Comparison of ENCODE assay signal across 9 cellular contexts in the genomic region with DNA sequence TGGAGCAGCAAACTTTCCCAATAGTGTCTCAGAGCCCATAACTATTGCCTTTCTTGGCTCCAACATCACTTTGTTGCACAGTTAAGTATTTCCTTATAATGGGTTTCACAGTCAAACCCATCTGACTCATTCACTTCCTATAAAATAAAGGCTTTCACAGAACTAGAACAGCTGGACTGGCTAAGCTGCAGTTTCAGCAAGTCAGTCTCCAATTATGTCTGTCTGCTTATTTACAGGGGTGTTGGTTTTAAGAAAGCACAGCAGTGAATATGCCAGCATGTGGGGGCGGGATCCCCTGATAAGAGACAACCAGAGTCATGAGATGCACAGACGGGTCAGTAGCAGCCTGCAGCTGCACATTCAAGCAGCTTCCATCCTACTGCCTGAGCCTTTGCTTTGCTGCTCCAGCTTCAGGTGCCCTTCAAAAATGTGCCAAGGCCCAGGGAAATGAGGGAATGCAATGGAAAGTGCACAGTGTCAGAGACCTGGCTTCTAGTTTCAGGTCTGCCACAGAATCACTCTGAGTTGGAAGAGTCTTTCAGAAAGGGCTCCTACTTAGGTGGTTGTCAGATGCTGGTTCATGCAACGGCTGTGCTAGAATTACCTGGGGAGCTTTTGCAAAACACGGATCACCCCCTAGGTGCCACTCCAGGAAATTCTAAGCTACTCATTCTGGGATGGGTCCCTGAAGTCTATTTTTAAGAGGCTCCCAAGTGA. TPM values are rescaled to one million over a fixed set of nuclear protein-coding genes. Genes with fewer than 3 reads are reported as not detected.
DNase-seq lines count a peak whose midpoint lies in the region; ATAC-seq and TF ChIP-seq lines count a peak whose summit lies in the region.
"Had no signal": no experiment of that assay in that cellular context is flagged by ENCODE, and none has a peak within 500 bp of the region (broad histone marks: within the 10 kb centered on the region; RNA-seq: fewer than 3 reads in every experiment).

No MANE protein-coding gene starts in this region.

- H3K36me3 ChIP-seq in WERI-Rb-1 (peaks cover 82% of the 10 kb centered on the region), heart left ventricle (peaks cover 0 to 97% (median 85%) of the 10 kb centered on the region in 9 donors)

- intact Hi-C loops in activated CD4-positive, alpha-beta T cell treated with anti-CD3 and anti-CD28 coated beads for 36 hours (cut with DNase I, micrococcal nuclease): loop anchor here in 1 of 2 experiments (1.0 to 10.0 kb wide), 2 partner anchors 49 to 145 kb away; a partner anchor contains a TSS
- intact Hi-C loops in heart left ventricle (cut with DNase I): loop anchor here in 7 of 10 donors (5.0 to 10.0 kb wide), 6 partner anchors 55 to 145 kb away; a partner anchor contains a TSS

- no peaks in the 10 kb centered on the region for H3K9me3 ChIP-seq in WERI-Rb-1 (ENCODE audit: severe bottlenecking)
- no peaks in the 10 kb centered on the region for H3K9me3 ChIP-seq in heart left ventricle
- H3K9me3 ChIP-seq: adrenal gland had no signal

- CTCF ChIA-PET in activated CD4-positive, alpha-beta T cell treated with anti-CD3 and anti-CD28 coated beads for 36 hours (lab: Charles Lee): interaction anchor here (0.6 to 1.5 kb wide), 4 partner anchors 17 to 195 kb away, joined by 3 to 4 read pairs (median 4); no protein-coding TSS in a partner anchor
- CTCF ChIA-PET in GM10248 (lab: Yijun Ruan, JAX): interaction anchor here (0.7 to 8.1 kb wide), 6 partner anchors 6 to 144 kb away, joined by 3 to 69 read pairs (median 4); no protein-coding TSS in a partner anchor

- H3K4me3 Mint-ChIP-seq in activated CD4-positive, alpha-beta T cell treated with anti-CD3 and anti-CD28 coated beads for 36 hours: no peak overlapping the region

- peaks cover 0 to 52% (median 15%) of the 10 kb centered on the region in 12 donors for H3K4me1 ChIP-seq in heart left ventricle

- H3K27me3 ChIP-seq in WERI-Rb-1 (ENCODE audit: insufficient read depth, low read depth, severe bottlenecking): no peaks in the 10 kb centered on the region
- H3K27me3 ChIP-seq in heart left ventricle: no peaks in the 10 kb centered on the region
- H3K27me3 ChIP-seq: adrenal gland had no signal

- H3K4me3 ChIP-seq in WERI-Rb-1 (ENCODE audit: low read depth, low read length): no peak overlapping the region
- H3K4me3 ChIP-seq in heart left ventricle: no peak overlapping the region
- H3K4me3 ChIP-seq: adrenal gland had no signal

- no peaks in the 10 kb centered on the region for H3K27me3 Mint-ChIP-seq in activated CD4-positive, alpha-beta T cell treated with anti-CD3 and anti-CD28 coated beads for 36 hours

- H3K27ac ChIP-seq in WERI-Rb-1 (peak overlapping the region; percentile 89), heart left ventricle (peak overlapping the region in 6 of 12 donors; percentile 12 to 63 (median 26))

- 49 to 56% (median 52%) methylated on average over 4 of the region's 4 CpGs for WGBS in heart left ventricle, 4 donors

- peak overlapping the region; percentile 45 for H3K27ac Mint-ChIP-seq in activated CD4-positive, alpha-beta T cell treated with anti-CD3 and anti-CD28 coated beads for 36 hours

- DNase-seq in activated CD4-positive, alpha-beta T cell treated with anti-CD3 and anti-CD28 coated beads for 36 hours: peak; percentile 54
- no peak for DNase-seq in activated CD4-positive, alpha-beta T cell treated with anti-CD3 and anti-CD28 coated beads for 1 hour
- DNase-seq in WERI-Rb-1 (peak; percentile 68), heart left ventricle (peak in 4 of 5 donors; percentile 64 to 80 (median 76)), SK-N-DZ (ENCODE audit: low spot score) (no peak), GM10248 (ENCODE audit: extremely low spot score) (no peak)
- no peak for DNase-seq in stimulated activated naive CD8-positive, alpha-beta T cell treated with anti-CD3 and anti-CD28 coated beads, Interleukin-15, Interleukin-2, amounts not matched to agents 100 U/mL and 50 U/mL, for 24 hours

- H3K4me1 Mint-ChIP-seq in activated CD4-positive, alpha-beta T cell treated with anti-CD3 and anti-CD28 coated beads for 36 hours: peaks cover 29% of the 10 kb centered on the region

- TF ChIP-seq POLR2A in heart left ventricle (IDR thresholded peaks at IDR 0.05): no peak

- ATAC-seq in activated CD4-positive, alpha-beta T cell treated with anti-CD3 and anti-CD28 coated beads for 36 hours: peak; percentile 73
- peak; percentile 63 to 95 (median 93) for ATAC-seq in heart left ventricle
- ATAC-seq in stimulated activated naive CD8-positive, alpha-beta T cell treated with anti-CD3 and anti-CD28 coated beads, Interleukin-15, Interleukin-2, amounts not matched to agents 100 U/mL and 50 U/mL, for 24 hours: peak; percentile 73
- ATAC-seq in HG03025 (IDR thresholded peaks at IDR 0.05; ENCODE audit: low FRiP score, unreplicated experiment): no peak

- no peaks in the 10 kb centered on the region for H3K9me3 Mint-ChIP-seq in activated CD4-positive, alpha-beta T cell treated with anti-CD3 and anti-CD28 coated beads for 36 hours (ENCODE audit: low read depth)

- TF ChIP-seq CTCF in WERI-Rb-1 (IDR thresholded peaks at IDR 0.05; ENCODE audit: low read depth, low read length) (no peak), heart left ventricle (IDR thresholded peaks at IDR 0.05) (no peak), GM10248 (IDR thresholded peaks at IDR 0.05; ENCODE audit: control extremely low read depth, extremely low read depth, low read depth, missing control alignments) (no peak)

- POLR2A ChIA-PET in activated CD4-positive, alpha-beta T cell treated with anti-CD3 and anti-CD28 coated beads for 36 hours (lab: Charles Lee): no interaction called here
- POLR2A ChIA-PET in GM10248 (lab: Yijun Ruan, JAX): interaction anchor here (0.5 kb wide), 1 partner anchor 22 kb away, joined by 3 read pairs; no protein-coding TSS in a partner anchor

- H3K36me3 Mint-ChIP-seq in activated CD4-positive, alpha-beta T cell treated with anti-CD3 and anti-CD28 coated beads for 36 hours (ENCODE audit: low read depth): peaks cover 34% of the 10 kb centered on the region

RNA-seq across cellular contexts. Expression of a gene that starts 24.8 kb away (rescaled TPM):
- total RNA-seq in activated CD4-positive, alpha-beta T cell treated with anti-CD3 and anti-CD28 coated beads for 36 hours: 10 to 100 TPM; 22.5 to 23.9 TPM
- 10 to 100 TPM in 8 of 9 donors, 1 to 10 TPM in 1; 10.0 to 42.5 (median 15.2) TPM for total RNA-seq in heart left ventricle
- polyA plus RNA-seq in heart left ventricle: 10 to 100 TPM in 1 of 2 donors, 1 to 10 TPM in 1; 1.5 to 15.2 TPM
- 7.3 and 7.5 TPM in 2 replicates for polyA plus RNA-seq in SK-N-DZ (2014; cell fraction: cytosol; rRNA removed)
- polyA plus RNA-seq in SK-N-DZ (2014; cell fraction: nucleus; rRNA removed): 3.3 and 3.9 TPM in 2 replicates

RNA-seq across cellular contexts. Expression of a gene that starts 38.6 kb away (rescaled TPM):
- 1 to 10 TPM; 1.4 to 1.7 TPM for total RNA-seq in activated CD4-positive, alpha-beta T cell treated with anti-CD3 and anti-CD28 coated beads for 36 hours
- 10 to 100 TPM in 3 of 9 donors, 1 to 10 TPM in 6; 7.5 to 15.9 (median 9.3) TPM for total RNA-seq in heart left ventricle
- polyA plus RNA-seq in heart left ventricle: 10 to 100 TPM in 1 of 2 donors, 1 to 10 TPM in 1; 5.6 to 12.5 TPM
- 5.1 and 7.2 TPM in 2 replicates for polyA plus RNA-seq in SK-N-DZ (2014; cell fraction: cytosol; rRNA removed)
- 8.8 and 9.2 TPM in 2 replicates for polyA plus RNA-seq in SK-N-DZ (2014; cell fraction: nucleus; rRNA removed)

RNA-seq across cellular contexts. Expression of a gene that starts 53.5 kb away (rescaled TPM):
- total RNA-seq in activated CD4-positive, alpha-beta T cell treated with anti-CD3 and anti-CD28 coated beads for 36 hours: under 1 TPM in 1 of 2 experiments, not detected in 1; 0.49 TPM
- total RNA-seq in heart left ventricle: under 1 TPM in 1 of 9 donors, not detected in 8; 0.29 TPM
- polyA plus RNA-seq in heart left ventricle: not detected
- polyA plus RNA-seq in SK-N-DZ (2014; cell fraction: cytosol; rRNA removed): 8.1 and 13.7 TPM in 2 replicates
- 4.5 TPM in 2 replicates for polyA plus RNA-seq in SK-N-DZ (2014; cell fraction: nucleus; rRNA removed)

Comparison
In these comparisons a context has a peak if more than half of its experiments do, and no peak if none do; other contexts are left out.
1. DNase-seq: peak in activated CD4-positive, alpha-beta T cell treated with anti-CD3 and anti-CD28 coated beads for 36 hours (single experiment), WERI-Rb-1 (single experiment) and heart left ventricle (4 of 5); none in activated CD4-positive, alpha-beta T cell treated with anti-CD3 and anti-CD28 coated beads for 1 hour (single experiment), stimulated activated naive CD8-positive, alpha-beta T cell treated with anti-CD3 and anti-CD28 coated beads, Interleukin-15, Interleukin-2, amounts not matched to agents 100 U/mL and 50 U/mL, for 24 hours (single experiment), SK-N-DZ (single experiment) and GM10248 (single experiment).